In genomic region chr3:190718097-190718496, GRCh38 we compare ENCODE assay signal across 17 cellular contexts.
DNase-seq lines count a peak whose midpoint lies in the region; ATAC-seq and TF ChIP-seq lines count a peak whose summit lies in the region.
"Had no signal": no experiment of that assay in that cellular context is flagged by ENCODE, and none has a peak within 500 bp of the region (broad histone marks: within the 10 kb centered on the region; RNA-seq: fewer than 3 reads in every experiment).

No MANE protein-coding gene starts in this region.

- H3K27me3 ChIP-seq in GM23338 (ENCODE audit: insufficient read depth) (no peaks in the 10 kb centered on the region), fibroblast of lung (ENCODE audit: control insufficient read depth, insufficient read depth, low read length) (no peaks in the 10 kb centered on the region)

- H3K36me3 ChIP-seq in GM23338 (ENCODE audit: insufficient read depth) = no peaks in the 10 kb centered on the region
- no peaks in the 10 kb centered on the region for H3K36me3 ChIP-seq in fibroblast of lung (ENCODE audit: control insufficient read depth, insufficient read depth, low read length)

- H3K4me3 ChIP-seq in GM23338 (no peak overlapping the region), fibroblast of lung (replicated peaks in 1 of 4; ENCODE audit: control extremely low read depth in 1 of 4, insufficient read depth in 1 of 4, low read depth in 3 of 4, low read length in 4 of 4) (peak overlapping the region in 3 of 4 experiments; percentile 14 to 38 (median 33))

- ATAC-seq in GM23338 (peak; percentile 91), sciatic nerve (peak; percentile 82)
- ATAC-seq: activated T-cell treated with anti-CD3 and anti-CD28 coated beads, Interleukin-2, amount 50 U/mL, for 4 hours had no signal

- no peak overlapping the region for H3K4me2 ChIP-seq in GM23338
- H3K4me2 ChIP-seq in fibroblast of lung (ENCODE audit: extremely low read depth, insufficient read depth, low read length) = no peak overlapping the region

- TF ChIP-seq CTCF in GM23338 (conservative IDR thresholded peaks at IDR 0.05; ENCODE audit: low read depth in 2 of 2) (peak in 1 of 2 experiments; percentile 64; a peak in 3 of 4 replicates), fibroblast of lung (conservative IDR thresholded peaks at IDR 0.05 in 1 of 2, IDR thresholded peaks at IDR 0.05 in 1 of 2; ENCODE audit: low read depth in 1 of 2, low read length in 2 of 2) (peak; percentile 3 to 6)

- no peak overlapping the region for H3K27ac Mint-ChIP-seq in GM23338
- H3K27ac Mint-ChIP-seq: activated naive CD8-positive, alpha-beta T cell treated with anti-CD3 and anti-CD28 coated beads, Interleukin-2, amount 10 ng/mL, durations not matched to agents 7 days and 5 days; CD14-positive monocyte; memory B cell had no signal

- peaks cover 18% of the 10 kb centered on the region for H3K9me2 ChIP-seq in GM23338 (ENCODE audit: insufficient read depth)

- H3K79me2 ChIP-seq in GM23338 (replicated peaks; ENCODE audit: insufficient read depth) (no peaks in the 10 kb centered on the region), fibroblast of lung (ENCODE audit: control insufficient read depth, insufficient read depth, low read length) (no peaks in the 10 kb centered on the region)

- peak; percentile 52 for DNase-seq in GM23338 (ENCODE audit: low spot score)
- DNase-seq in NCI-H460 (ENCODE audit: extremely low read depth, low read depth) = peak; percentile 14
- DNase-seq in fibroblast of lung (ENCODE audit: low read depth in 2 of 2) = peak; percentile 7 to 28
- DNase-seq in sciatic nerve (ENCODE audit: low spot score) = no peak
- DNase-seq in NCI-H345 treated with DMSO at 0.1 percent for 48 hours (lab: John Stamatoyannopoulos, UW; ENCODE audit: unreplicated experiment) = no peak
- no peak for DNase-seq in 8988T
- DNase-seq in mucosa of gallbladder (ENCODE audit: low spot score) = no peak
- DNase-seq: activated CD4-positive, alpha-beta T cell treated with anti-CD3 and anti-CD28 coated beads, Interleukin-2, amount 50 U/mL, for 48 hours; activated naive CD8-positive, alpha-beta T cell treated with anti-CD3 and anti-CD28 coated beads, Interleukin-2, amount 10 ng/mL, durations not matched to agents 7 days and 5 days; activated T-cell treated with anti-CD3 and anti-CD28 coated beads, Interleukin-2, amount 50 U/mL, for 4 hours; effector CD4-positive, alpha-beta T cell; NCI-H510A treated with DMSO at 0.1 percent for 48 hours; stimulated activated CD4-positive, alpha-beta T cell treated with anti-CD3 and anti-CD28 coated beads, Interleukin-4, amount 100 ng/mL, for 1 hour; stimulated activated CD8-positive, alpha-beta memory T cell treated with anti-CD3 and anti-CD28 coated beads, Interleukin-4, amount 100 ng/mL, for 48 hours; SW 1271 had no signal

- H4K20me1 ChIP-seq in GM23338 (replicated peaks; ENCODE audit: insufficient read depth) = no peaks in the 10 kb centered on the region
- H4K20me1 ChIP-seq in fibroblast of lung (ENCODE audit: control insufficient read depth, extremely low read depth, insufficient read depth, low read length) = no peaks in the 10 kb centered on the region

- intact Hi-C loops in sciatic nerve (cut with DNase I) = no loop called here

- peaks cover 9% of the 10 kb centered on the region; the same call in 2 of the 3 replicates for H3K4me1 Mint-ChIP-seq in GM23338
- H3K4me1 Mint-ChIP-seq: activated naive CD8-positive, alpha-beta T cell treated with anti-CD3 and anti-CD28 coated beads, Interleukin-2, amount 10 ng/mL, durations not matched to agents 7 days and 5 days; CD14-positive monocyte had no signal

- no peaks in the 10 kb centered on the region for H3K9me3 ChIP-seq in fibroblast of lung (ENCODE audit: control insufficient read depth, insufficient read depth, low read depth, low read length)

- no peaks in the 10 kb centered on the region for H3K27me3 Mint-ChIP-seq in GM23338 (ENCODE audit: insufficient read depth, low read depth, poor library complexity)
- H3K27me3 Mint-ChIP-seq: activated naive CD8-positive, alpha-beta T cell treated with anti-CD3 and anti-CD28 coated beads, Interleukin-2, amount 10 ng/mL, durations not matched to agents 7 days and 5 days; memory B cell had no signal

- H2AFZ ChIP-seq in GM23338 = no peak overlapping the region
- H2AFZ ChIP-seq in fibroblast of lung (ENCODE audit: low read length) = no peak overlapping the region

- no peaks in the 10 kb centered on the region for H3K9me3 Mint-ChIP-seq in GM23338
- H3K9me3 Mint-ChIP-seq: activated naive CD8-positive, alpha-beta T cell treated with anti-CD3 and anti-CD28 coated beads, Interleukin-2, amount 10 ng/mL, durations not matched to agents 7 days and 5 days; activated T-cell treated with anti-CD3 and anti-CD28 coated beads, Interleukin-2, amount 50 U/mL, for 4 hours; memory B cell had no signal

- H3K27ac ChIP-seq in GM23338 (ENCODE audit: low read depth) (no peak overlapping the region), fibroblast of lung (ENCODE audit: insufficient read depth, low read length) (no peak overlapping the region)

- H3K36me3 Mint-ChIP-seq in GM23338 (ENCODE audit: low read depth) = no peaks in the 10 kb centered on the region
- H3K36me3 Mint-ChIP-seq: activated naive CD8-positive, alpha-beta T cell treated with anti-CD3 and anti-CD28 coated beads, Interleukin-2, amount 10 ng/mL, durations not matched to agents 7 days and 5 days; CD14-positive monocyte; memory B cell had no signal

- no peak overlapping the region for H3K9ac ChIP-seq in fibroblast of lung (ENCODE audit: insufficient read depth, low read length)

- no peak overlapping the region for H3K4me3 Mint-ChIP-seq in GM23338
- H3K4me3 Mint-ChIP-seq: activated naive CD8-positive, alpha-beta T cell treated with anti-CD3 and anti-CD28 coated beads, Interleukin-2, amount 10 ng/mL, durations not matched to agents 7 days and 5 days; activated T-cell treated with anti-CD3 and anti-CD28 coated beads, Interleukin-2, amount 50 U/mL, for 4 hours; CD14-positive monocyte; memory B cell had no signal

- H3K4me1 ChIP-seq in GM23338 (ENCODE audit: insufficient read depth) (no peaks in the 10 kb centered on the region; the same call in 1 of the 2 replicates), fibroblast of lung (ENCODE audit: control insufficient read depth, extremely low read depth, insufficient read depth, low read length) (peaks cover 3% of the 10 kb centered on the region)

- H3F3A ChIP-seq in GM23338 (replicated peaks; ENCODE audit: low read depth) = no peaks in the 10 kb centered on the region

TF ChIP-seq in GM23338, 12 proteins besides CTCF, POLR2A, EP300 and RAD21 (continues in another document):
- TF ChIP-seq CREB1 (CRISPR knock-in tag; IDR thresholded peaks at IDR 0.05; ENCODE audit: low read depth) (no peak), NANOG (IDR thresholded peaks at IDR 0.05; ENCODE audit: borderline replicate concordance) (no peak)

Comparison
In these comparisons a context has a peak if more than half of its experiments do, and no peak if none do; other contexts are left out.
1. DNase-seq: peak in GM23338 (single experiment), NCI-H460 (single experiment) and fibroblast of lung (2 of 2); none in sciatic nerve (single experiment), NCI-H345 treated with DMSO at 0.1 percent for 48 hours (single experiment), 8988T (single experiment) and mucosa of gallbladder (single experiment).